Comparison of ENCODE assay signal across 20 cellular contexts in genomic region chr7:50960621-50961310, GRCh38.
A peak's percentile ranks its signal among the peaks of the same experiment; 100 is the strongest.
DNase-seq lines count a peak whose midpoint lies in the region; ATAC-seq and TF ChIP-seq lines count a peak whose summit lies in the region.
"Had no signal": no experiment of that assay in that cellular context is flagged by ENCODE, and none has a peak within 500 bp of the region (broad histone marks: within the 10 kb centered on the region; RNA-seq: fewer than 3 reads in every experiment).

No MANE protein-coding gene starts in this region.

- DNase-seq in NCI-H748 (lab: John Stamatoyannopoulos, UW; ENCODE audit: unreplicated experiment) = peak; percentile 51
- no peak for DNase-seq in NCI-H748 treated with DMSO at 0.1 percent for 48 hours (lab: John Stamatoyannopoulos, UW)
- peak; percentile 43 for DNase-seq in NCI-H69 (lab: John Stamatoyannopoulos, UW)
- DNase-seq in neural crest cell (ENCODE audit: low read depth, low spot score) = no peak
- DNase-seq in Peyer's patch = no peak
- DNase-seq: KBM-7; MV-4-11; NCI-H1105; NCI-H1436 treated with DMSO at 0.1 percent for 48 hours; NCI-H187 treated with DMSO at 0.1 percent for 48 hours; NCI-H2227 treated with DMSO at 0.1 percent for 48 hours; NCI-H82; NK-92 treated with Interleukin-12 subunit alpha and Interleukin-12 subunit beta, amount 100 ng/mL, for 24 hours; PC-3; SJCRH30; T-cell had no signal

- H3K27me3 ChIP-seq in Peyer's patch = no peaks in the 10 kb centered on the region
- H3K27me3 ChIP-seq: SJCRH30 had no signal

- peak overlapping the region; percentile 19 for H3K27ac Mint-ChIP-seq in neural crest cell (ENCODE audit: unreplicated experiment)
- H3K27ac Mint-ChIP-seq: T-cell had no signal

- H3K27ac ChIP-seq in Peyer's patch = no peak overlapping the region
- H3K27ac ChIP-seq: SJCRH30 had no signal

- H3K36me3 Mint-ChIP-seq in neural crest cell (ENCODE audit: low read depth) = peaks cover 2% of the 10 kb centered on the region
- H3K36me3 Mint-ChIP-seq: T-cell had no signal

- no peak overlapping the region for H3K4me3 ChIP-seq in Peyer's patch
- H3K4me3 ChIP-seq: SJCRH30 had no signal

- no peaks in the 10 kb centered on the region for H3K27me3 Mint-ChIP-seq in neural crest cell (ENCODE audit: low read depth)

- no peak for TF ChIP-seq POLR2A in Peyer's patch (IDR thresholded peaks at IDR 0.05)

- peaks cover 22% of the 10 kb centered on the region for H3K4me1 Mint-ChIP-seq in neural crest cell
- H3K4me1 Mint-ChIP-seq: T-cell had no signal

- ATAC-seq in GM19395 (IDR thresholded peaks at IDR 0.05; ENCODE audit: unreplicated experiment) = no peak
- no peak for ATAC-seq in GM21381 (IDR thresholded peaks at IDR 0.05; ENCODE audit: unreplicated experiment)
- ATAC-seq: HCT116, PC-3, Right ventricle myocardium inferior, T-cell had no signal

- H3K4me1 ChIP-seq in Peyer's patch = peaks cover 0 to 17% (median 0%) of the 10 kb centered on the region in 4 donors
- H3K4me1 ChIP-seq: SJCRH30 had no signal

- no peaks in the 10 kb centered on the region for H3K9me3 ChIP-seq in Peyer's patch
- H3K9me3 ChIP-seq: SJCRH30 had no signal

- no peaks in the 10 kb centered on the region for H3K36me3 ChIP-seq in Peyer's patch
- H3K36me3 ChIP-seq: SJCRH30 had no signal

- no peaks in the 10 kb centered on the region for H3K9me3 Mint-ChIP-seq in neural crest cell
- H3K9me3 Mint-ChIP-seq: T-cell had no signal

- H3K4me3 Mint-ChIP-seq in neural crest cell = no peak overlapping the region
- H3K4me3 Mint-ChIP-seq: T-cell had no signal

- TF ChIP-seq CTCF in neural crest cell (conservative IDR thresholded peaks at IDR 0.05) (no peak), Peyer's patch (IDR thresholded peaks at IDR 0.05) (no peak)

Comparison
In these comparisons a context has a peak if more than half of its experiments do, and no peak if none do; other contexts are left out.
1. DNase-seq: peak in NCI-H748 (single experiment) and NCI-H69 (single experiment); none in NCI-H748 treated with DMSO at 0.1 percent for 48 hours (single experiment), neural crest cell (single experiment) and Peyer's patch (0 of 3).